ENCODE assay signal across 25 cellular contexts in the genomic region with DNA sequence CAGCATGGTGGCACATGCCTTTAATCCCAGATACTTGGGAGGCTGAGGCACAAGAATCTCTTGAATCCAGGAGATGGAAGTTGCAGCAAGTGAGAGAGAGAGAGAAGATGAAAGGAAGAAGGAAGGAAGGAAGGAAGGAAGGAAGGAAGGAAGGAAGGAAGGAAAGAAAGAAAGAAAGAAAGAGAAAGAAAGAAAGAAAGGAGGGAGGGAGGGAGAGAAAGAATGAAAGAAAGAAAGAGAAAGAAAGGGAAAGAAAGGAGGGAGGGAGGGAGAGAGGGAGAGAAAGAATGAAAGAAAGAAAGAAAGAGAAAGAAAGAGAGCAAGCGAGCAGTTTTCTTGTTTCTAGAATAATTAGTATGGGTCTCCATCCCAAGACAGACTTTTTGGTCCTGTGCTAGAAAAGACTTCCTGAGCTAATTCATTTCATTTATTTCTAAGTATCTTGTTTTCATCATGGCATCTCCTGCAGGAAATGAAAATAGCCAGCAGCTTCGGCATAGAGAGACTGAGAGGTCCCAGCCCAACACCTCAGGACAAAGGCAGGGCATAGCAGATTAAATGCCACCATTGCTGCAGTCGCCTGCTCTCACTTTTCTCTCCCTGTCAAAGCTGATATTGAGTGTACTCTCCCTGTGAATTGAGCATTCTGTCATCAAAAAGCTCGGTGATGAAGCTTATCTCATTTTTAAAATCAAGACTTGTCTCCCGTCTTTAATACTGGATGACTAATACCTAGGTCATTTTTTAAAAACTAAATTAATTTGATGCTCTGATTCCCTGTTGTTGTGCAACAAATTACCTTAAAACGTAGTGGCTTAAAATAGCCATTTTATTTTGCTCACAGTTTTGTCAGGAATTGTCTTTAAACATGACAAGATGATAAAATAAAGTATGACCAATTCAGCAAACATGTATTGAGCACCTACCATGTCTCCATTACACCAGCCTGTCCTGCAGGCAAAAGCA.
DNase-seq lines count a peak whose midpoint lies in the region; ATAC-seq and TF ChIP-seq lines count a peak whose summit lies in the region.
"Had no signal": no experiment of that assay in that cellular context is flagged by ENCODE, and none has a peak within 500 bp of the region (broad histone marks: within the 10 kb centered on the region; RNA-seq: fewer than 3 reads in every experiment).

No MANE protein-coding gene starts in this region.

- H2AFZ ChIP-seq in PC-9: no peak overlapping the region

- no peak for TF ChIP-seq POLR2A in esophagus muscularis mucosa (IDR thresholded peaks at IDR 0.05; ENCODE audit: low read depth)

- H3K9me2 ChIP-seq in PC-9 (ENCODE audit: insufficient read depth): no peaks in the 10 kb centered on the region

- peak; percentile 42 for DNase-seq in right atrium auricular region (ENCODE audit: low spot score)
- no peak for DNase-seq in left ventricle myocardium superior
- DNase-seq in PC-9: peak in 1 of 2 experiments; percentile 73
- peak; percentile 57 for DNase-seq in esophagus muscularis mucosa (ENCODE audit: extremely low spot score)
- DNase-seq in NCI-H510A treated with DMSO at 0.1 percent for 48 hours (lab: John Stamatoyannopoulos, UW): no peak
- no peak for DNase-seq in 8988T
- DNase-seq in SW480 (ENCODE audit: low spot score): no peak
- DNase-seq: activated CD8-positive, alpha-beta T cell treated with anti-CD3 and anti-CD28 coated beads, Interleukin-2, amount 10 ng/mL, durations not matched to agents 7 days and 5 days; activated naive CD4-positive, alpha-beta T cell treated with anti-CD3 and anti-CD28 coated beads, Interleukin-2, amount 50 U/mL, for 16 hours; glutamatergic neuron; mesendoderm; NCI-H1417 treated with DMSO at 0.1 percent for 48 hours; NCI-H2029 treated with DMSO at 0.1 percent for 48 hours; NCI-H226; NCI-H69; ovary; SIG-M5; stimulated activated CD8-positive, alpha-beta memory T cell treated with anti-CD3 and anti-CD28 coated beads, Interleukin-4, amount 100 ng/mL, for 48 hours; T-helper 9 cell; thyroid gland; uterus had no signal

- H3K4me3 ChIP-seq in right atrium auricular region (no peak overlapping the region), PC-9 (no peak overlapping the region; the same call in 1 of the 2 replicates), esophagus muscularis mucosa (no peak overlapping the region), skeletal muscle tissue (ENCODE audit: low read length in 3 of 3) (no peak overlapping the region)
- H3K4me3 ChIP-seq: ovary, thyroid gland, uterus had no signal

- H3K27me3 ChIP-seq in right atrium auricular region (no peaks in the 10 kb centered on the region), PC-9 (ENCODE audit: insufficient read depth, low read depth) (no peaks in the 10 kb centered on the region), esophagus muscularis mucosa (no peaks in the 10 kb centered on the region), skeletal muscle tissue (ENCODE audit: control insufficient read depth in 3 of 3, insufficient read depth in 3 of 3, low read length in 3 of 3) (no peaks in the 10 kb centered on the region)
- H3K27me3 ChIP-seq: ovary, thyroid gland, uterus had no signal

- no peak for TF ChIP-seq EP300 in esophagus muscularis mucosa (IDR thresholded peaks at IDR 0.05)

- peak overlapping the region; percentile 71 for H3K4me2 ChIP-seq in PC-9
- H3K4me2 ChIP-seq: KMS-11 had no signal

- H3K79me2 ChIP-seq in PC-9 (ENCODE audit: low read depth): no peaks in the 10 kb centered on the region

- no peak overlapping the region for H3K9ac ChIP-seq in skeletal muscle tissue (ENCODE audit: low read depth in 1 of 3, low read length in 3 of 3)
- H3K9ac ChIP-seq: KMS-11 had no signal

- H3K9me3 ChIP-seq in right atrium auricular region (no peaks in the 10 kb centered on the region), PC-9 (ENCODE audit: insufficient read depth, low read depth) (no peaks in the 10 kb centered on the region), esophagus muscularis mucosa (no peaks in the 10 kb centered on the region), skeletal muscle tissue (ENCODE audit: control insufficient read depth in 3 of 3, low read length in 3 of 3) (no peaks in the 10 kb centered on the region)
- H3K9me3 ChIP-seq: ovary, thyroid gland, uterus had no signal

- H4K20me1 ChIP-seq in PC-9 (ENCODE audit: insufficient read depth): no peaks in the 10 kb centered on the region

- ATAC-seq in left ventricle myocardium superior: no peak
- ATAC-seq: activated CD8-positive, alpha-beta T cell treated with anti-CD3 and anti-CD28 coated beads, Interleukin-2, amount 10 ng/mL, durations not matched to agents 7 days and 5 days; activated T-helper 17 cell treated with anti-CD3 and anti-CD28 coated beads, Interleukin-2, amount 50 U/mL, for 72 hours; left lobe of liver had no signal

- intact Hi-C loops in left ventricle myocardium superior (cut with micrococcal nuclease) (no loop called here), PC-9 (cut with micrococcal nuclease; ENCODE audit: unreplicated experiment) (loop anchor here (5.0 kb wide), 3 partner anchors 47 to 362 kb away; no protein-coding TSS in a partner anchor), esophagus muscularis mucosa (cut with DNase I) (no loop called here)

- 67% methylated on average over 6 of the region's 6 CpGs for WGBS in esophagus muscularis mucosa

- H3K27ac ChIP-seq in right atrium auricular region (no peak overlapping the region), PC-9 (peak overlapping the region; percentile 99), esophagus muscularis mucosa (replicated peaks in 1 of 4) (no peak overlapping the region), skeletal muscle tissue (ENCODE audit: low read depth, low read length) (peak overlapping the region; percentile 93)
- H3K27ac ChIP-seq: KMS-11, ovary had no signal

- H3F3A ChIP-seq in PC-9 (ENCODE audit: insufficient read depth, low read depth): peaks cover 66% of the 10 kb centered on the region

- peaks cover 0 to 10% of the 10 kb centered on the region in 2 donors for H3K4me1 ChIP-seq in right atrium auricular region
- peaks cover 85% of the 10 kb centered on the region for H3K4me1 ChIP-seq in PC-9 (replicated peaks; ENCODE audit: insufficient read depth)
- peaks cover 3 to 22% (median 7%) of the 10 kb centered on the region in 4 donors for H3K4me1 ChIP-seq in esophagus muscularis mucosa
- peaks cover 22 to 35% (median 26%) of the 10 kb centered on the region in 3 donors for H3K4me1 ChIP-seq in skeletal muscle tissue (ENCODE audit: control insufficient read depth in 3 of 3, insufficient read depth in 3 of 3, low read length in 3 of 3)

- TF ChIP-seq CTCF in right atrium auricular region (IDR thresholded peaks at IDR 0.05) (no peak), PC-9 (conservative IDR thresholded peaks at IDR 0.05) (no peak), esophagus muscularis mucosa (IDR thresholded peaks at IDR 0.05) (no peak)

- POLR2A ChIA-PET in PC-9 (lab: Charles Lee; ENCODE audit: unreplicated experiment): interaction anchor here (0.5 to 0.6 kb wide), 2 partner anchors 47 to 220 kb away, joined by 3 to 4 read pairs; no protein-coding TSS in a partner anchor

- BruUV-seq in PC-9 (replicated peaks; lab: Mats Ljungman, UMichigan): no TSS peak

- CTCF ChIA-PET in PC-9 (lab: Charles Lee): interaction anchor here (0.6 kb wide), 2 partner anchors 262 to 295 kb away, joined by 3 to 4 read pairs; a partner anchor contains a TSS

- H3K36me3 ChIP-seq in right atrium auricular region: no peaks in the 10 kb centered on the region
- H3K36me3 ChIP-seq in PC-9 (ENCODE audit: low read depth): no peaks in the 10 kb centered on the region
- H3K36me3 ChIP-seq in esophagus muscularis mucosa: no peaks in the 10 kb centered on the region
- no peaks in the 10 kb centered on the region for H3K36me3 ChIP-seq in skeletal muscle tissue (ENCODE audit: control insufficient read depth in 3 of 3, insufficient read depth in 3 of 3, low read length in 3 of 3)
- H3K36me3 ChIP-seq: ovary, thyroid gland, uterus had no signal

Comparison
In these comparisons a context has a peak if more than half of its experiments do, and no peak if none do; other contexts are left out.
1. DNase-seq: peak in right atrium auricular region (single experiment) and esophagus muscularis mucosa (single experiment); none in left ventricle myocardium superior (single experiment), NCI-H510A treated with DMSO at 0.1 percent for 48 hours (single experiment), 8988T (single experiment) and SW480 (single experiment).
2. H3K27ac ChIP-seq: peak in PC-9 (single experiment) and skeletal muscle tissue (single experiment); none in right atrium auricular region (0 of 2) and esophagus muscularis mucosa (0 of 4).